In the genomic region with DNA sequence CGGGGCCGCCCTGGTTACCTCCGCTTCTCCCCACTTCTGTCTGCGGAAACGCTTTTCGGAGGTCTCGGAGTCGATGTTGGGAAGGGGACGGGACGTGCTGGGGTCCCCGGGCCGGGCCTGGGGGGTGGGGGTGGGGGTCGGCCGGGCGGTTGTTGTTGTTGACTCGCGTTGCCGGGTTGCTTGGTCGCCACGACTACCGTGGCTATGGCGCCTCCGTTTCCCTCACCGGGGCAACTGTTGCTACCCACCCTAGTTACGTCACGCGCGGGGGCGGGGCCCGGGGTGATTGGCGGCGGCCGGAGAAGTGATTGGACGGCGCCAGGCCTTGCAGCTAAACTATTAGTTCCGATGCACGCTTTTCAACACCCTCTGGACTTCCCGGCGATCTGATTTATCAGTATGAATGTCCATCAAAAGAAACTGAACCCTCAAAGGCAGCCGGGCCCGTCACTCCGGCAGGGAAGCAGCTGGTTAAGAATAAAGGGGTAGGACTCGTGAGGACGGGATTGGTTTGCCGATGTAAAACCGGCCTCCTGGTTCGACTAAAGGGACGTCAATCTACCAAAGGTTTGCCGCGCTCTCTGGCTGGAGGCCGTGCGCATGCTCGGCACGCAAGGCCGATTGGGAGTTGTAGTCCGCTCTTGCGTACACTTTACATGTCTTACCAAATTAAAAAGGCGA, we compare ENCODE assay signal across 8 cellular contexts. TPM values are rescaled to one million over a fixed set of nuclear protein-coding genes. Genes with fewer than 3 reads are reported as not detected.
DNase-seq lines count a peak whose midpoint lies in the region; ATAC-seq and TF ChIP-seq lines count a peak whose summit lies in the region.

A gene (minus strand): TSS at position 236 of the 681 bp plus-strand sequence. CDS start 12,477 bp downstream, outside the sequence.

- no peaks in the 10 kb centered on the region for H3K9me3 Mint-ChIP-seq in central memory CD8-positive, alpha-beta T cell

- H3K9me3 ChIP-seq in spleen = no peaks in the 10 kb centered on the region

- H3K36me3 Mint-ChIP-seq in central memory CD8-positive, alpha-beta T cell (ENCODE audit: insufficient read depth) = peaks cover 27% of the 10 kb centered on the region

- peak in 1 of 3 donors; percentile 55 for TF ChIP-seq POLR2A in spleen (IDR thresholded peaks at IDR 0.05)

- peak within 1 kb of the TSS; percentile 89 to 99 (median 98) for H3K27ac ChIP-seq in spleen

- H3K4me1 ChIP-seq in spleen = peaks cover 31 to 51% (median 48%) of the 10 kb centered on the region in 6 donors

- no peaks in the 10 kb centered on the region for H3K36me3 ChIP-seq in spleen

- DNase-seq in AG08395 (ENCODE audit: low spot score) (peak; percentile 95), NCI-H460 (ENCODE audit: extremely low read depth, low read depth) (peak; percentile 99), inferior parietal cortex (ENCODE audit: extremely low spot score) (peak; percentile 100), spleen (peak; percentile 99)
- DNase-seq in central memory CD8-positive, alpha-beta T cell (ENCODE audit: low spot score in 2 of 2) = peak; percentile 100

- peak within 1 kb of the TSS; percentile 99 for H3K27ac Mint-ChIP-seq in central memory CD8-positive, alpha-beta T cell (ENCODE audit: low read depth)

- H3K4me3 Mint-ChIP-seq in central memory CD8-positive, alpha-beta T cell = peak within 1 kb of the TSS; percentile 88

- peak in 1 of 11 experiments; percentile 35 for TF ChIP-seq CTCF in spleen (IDR thresholded peaks at IDR 0.05 in 8 of 11, conservative IDR thresholded peaks at IDR 0.05 in 3 of 11)

- whole genome bisulfite sequencing in spleen, 5 donors = 0 to 1% (median 0%) methylated on average over 14 to 58 of the region's 58 CpGs

- no peaks in the 10 kb centered on the region for H3K27me3 ChIP-seq in spleen (replicated peaks in 1 of 7)

- intact Hi-C loops in spleen (cut with DNase I; ENCODE audit: low total_unique reads) = no loop called here

- ATAC-seq in GM19035 (IDR thresholded peaks at IDR 0.05; ENCODE audit: unreplicated experiment) (peak; percentile 82), HG03432 (IDR thresholded peaks at IDR 0.05; ENCODE audit: unreplicated experiment) (peak; percentile 74)
- peak; percentile 87 to 88 for ATAC-seq in activated CD4-positive, CD25-positive, alpha-beta regulatory T cell treated with anti-CD3 and anti-CD28 coated beads, Interleukin-2, amount 50 U/mL, for 24 hours
- peak; percentile 75 for ATAC-seq in central memory CD8-positive, alpha-beta T cell (replicated peaks; ENCODE audit: extremely low read depth, poor library complexity, severe bottlenecking)

- no peaks in the 10 kb centered on the region for H3K27me3 Mint-ChIP-seq in central memory CD8-positive, alpha-beta T cell

- peaks cover 32% of the 10 kb centered on the region for H3K4me1 Mint-ChIP-seq in central memory CD8-positive, alpha-beta T cell

- H3K4me3 ChIP-seq in spleen = peak within 1 kb of the TSS; percentile 71 to 98 (median 87)

RNA-seq across cellular contexts. Expression of the gene that starts here (rescaled TPM):
- total RNA-seq in NCI-H460 (2014; rRNA removed; shearing (Covaris generic)) = 2.0 and 2.1 TPM in 2 replicates
- polyA plus RNA-seq in NCI-H460 (2014; cell fraction: nucleus; rRNA removed) = 1.6 and 3.2 TPM in 2 replicates
- 10 to 100 TPM in 5 of 7 donors, 1 to 10 TPM in 2; 9.2 to 22.4 (median 17.9) TPM for total RNA-seq in spleen
- polyA plus RNA-seq in spleen = 1 to 10 TPM; 2.2 to 8.0 (median 4.2) TPM

Comparison
In these comparisons a context has a peak if more than half of its experiments do, and no peak if none do; other contexts are left out.
1. Peak in every context shown above with its lines: DNase-seq, ATAC-seq, H3K4me3 ChIP-seq and H3K27ac ChIP-seq.